In genomic region chr3:152505926-152506325, GRCh38 we compare ENCODE assay signal across 11 cellular contexts.
DNase-seq lines count a peak whose midpoint lies in the region; ATAC-seq and TF ChIP-seq lines count a peak whose summit lies in the region.
"Had no signal": no experiment of that assay in that cellular context is flagged by ENCODE, and none has a peak within 500 bp of the region (broad histone marks: within the 10 kb centered on the region; RNA-seq: fewer than 3 reads in every experiment).

No MANE protein-coding gene starts in this region.

- H3K36me3 Mint-ChIP-seq in activated B cell treated with CpG ODN at 0.5 μM for 24 hours (ENCODE audit: low read depth), result peaks cover 33% of the 10 kb centered on the region

- H3K4me1 Mint-ChIP-seq in activated B cell treated with CpG ODN at 0.5 μM for 24 hours, result peaks cover 68% of the 10 kb centered on the region

- H3K4me3 Mint-ChIP-seq in activated B cell treated with CpG ODN at 0.5 μM for 24 hours, result peak overlapping the region; percentile 84

- H3K9me3 Mint-ChIP-seq in activated B cell treated with CpG ODN at 0.5 μM for 24 hours, result peaks cover 31% of the 10 kb centered on the region

- POLR2A ChIA-PET in GM10248 (lab: Yijun Ruan, JAX), result no interaction called here
- POLR2A ChIA-PET in activated B cell treated with CpG ODN at 0.5 μM for 24 hours (lab: Charles Lee), result interaction anchor here (0.8 to 5.4 kb wide), 4 partner anchors 10 to 31 kb away, joined by 3 to 28 read pairs (median 12); no protein-coding TSS in a partner anchor

- ATAC-seq in GM19043 (IDR thresholded peaks at IDR 0.05; ENCODE audit: low read depth, unreplicated experiment), result peak; percentile 96
- ATAC-seq in HG02870 (IDR thresholded peaks at IDR 0.05; ENCODE audit: unreplicated experiment), result peak; percentile 99
- peak; percentile 80 for ATAC-seq in activated B cell treated with CpG ODN at 0.5 μM for 24 hours (ENCODE audit: low read depth)
- ATAC-seq in left ventricle myocardium superior, result no peak
- ATAC-seq: left lung, sciatic nerve had no signal

- CTCF ChIA-PET in GM10248 (lab: Yijun Ruan, JAX), result interaction anchor here (0.9 to 22.9 kb wide), 8 partner anchors 0 to 255 kb away, joined by 3 to 324 read pairs (median 4); no protein-coding TSS in a partner anchor
- CTCF ChIA-PET in activated B cell treated with CpG ODN at 0.5 μM for 24 hours (lab: Charles Lee), result interaction anchor here (0.6 to 9.9 kb wide), 7 partner anchors 14 to 322 kb away, joined by 3 to 151 read pairs (median 10); no protein-coding TSS in a partner anchor

- TF ChIP-seq CTCF in GM10248 (IDR thresholded peaks at IDR 0.05; ENCODE audit: control extremely low read depth, extremely low read depth, low read depth, missing control alignments) (no peak), activated B cell treated with CpG ODN at 0.5 μM for 24 hours (IDR thresholded peaks at IDR 0.05) (no peak)

- H3K27ac Mint-ChIP-seq in activated B cell treated with CpG ODN at 0.5 μM for 24 hours, result peak overlapping the region; percentile 92

- no peaks in the 10 kb centered on the region for H3K27me3 Mint-ChIP-seq in activated B cell treated with CpG ODN at 0.5 μM for 24 hours

- DNase-seq in GM10248 (ENCODE audit: extremely low spot score) (peak; percentile 20), activated B cell treated with CpG ODN at 0.5 μM for 24 hours (no peak), left ventricle myocardium superior (no peak), inferior parietal cortex (ENCODE audit: extremely low spot score) (no peak), COLO668 (lab: John Stamatoyannopoulos, UW; ENCODE audit: unreplicated experiment) (no peak), NCI-H1436 treated with DMSO at 0.1 percent for 48 hours (lab: John Stamatoyannopoulos, UW) (no peak)
- DNase-seq: left lung, NCI-H1417 had no signal

- intact Hi-C loops in activated B cell treated with CpG ODN at 0.5 μM for 24 hours (cut with micrococcal nuclease) (no loop called here), left ventricle myocardium superior (cut with micrococcal nuclease) (loop anchor here (5.0 kb wide), 1 partner anchor 66 kb away; no protein-coding TSS in a partner anchor)
